ENCODE assay signal across 11 cellular contexts in the genomic region with DNA sequence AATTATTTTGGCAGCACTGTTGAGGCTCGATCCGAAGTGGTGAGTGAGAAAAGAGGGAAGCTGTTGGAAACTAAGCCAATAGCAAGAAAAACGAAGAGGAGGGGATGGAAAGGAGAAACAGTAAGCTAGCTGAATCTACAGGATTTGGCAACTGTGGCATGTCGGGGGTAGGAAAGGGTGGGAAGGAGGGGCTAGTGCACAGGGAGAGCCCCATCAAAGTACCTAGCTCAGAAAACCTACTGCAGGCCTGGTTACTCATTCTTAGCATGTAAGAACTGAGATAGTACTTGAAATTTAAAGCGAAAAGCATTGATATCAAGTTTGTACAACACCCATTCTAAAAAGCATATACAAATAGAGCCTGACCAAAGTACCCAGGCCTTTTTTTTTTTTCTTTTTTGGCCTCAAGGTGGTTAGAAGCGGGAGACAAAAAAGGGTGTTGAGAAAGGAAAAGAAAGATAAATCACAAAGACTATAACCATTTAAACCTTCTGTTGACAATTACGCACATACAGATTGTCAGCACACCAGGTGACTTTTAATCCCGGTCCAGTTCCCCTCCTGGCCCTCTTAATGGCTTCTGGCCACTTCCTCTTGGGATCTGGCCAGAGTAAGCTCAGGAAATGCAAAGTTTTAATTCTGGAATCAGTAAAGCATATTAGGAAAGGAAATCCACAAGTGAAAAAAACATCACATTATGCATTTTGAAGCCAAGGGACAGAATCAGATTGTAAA. TPM values are rescaled to one million over a fixed set of nuclear protein-coding genes. Genes with fewer than 3 reads are reported as not detected.
DNase-seq lines count a peak whose midpoint lies in the region; ATAC-seq and TF ChIP-seq lines count a peak whose summit lies in the region.
"Had no signal": no experiment of that assay in that cellular context is flagged by ENCODE, and none has a peak within 500 bp of the region (broad histone marks: within the 10 kb centered on the region; RNA-seq: fewer than 3 reads in every experiment).

No MANE protein-coding gene starts in this region.

- POLR2A ChIA-PET in naive thymus-derived CD8-positive, alpha-beta T cell (lab: Charles Lee), result no interaction called here

- peaks cover 2% of the 10 kb centered on the region for H3K4me1 ChIP-seq in fibroblast of lung (ENCODE audit: control insufficient read depth, extremely low read depth, insufficient read depth, low read length)
- no peaks in the 10 kb centered on the region for H3K4me1 ChIP-seq in ovary (ENCODE audit: insufficient read depth)

- H3K4me3 Mint-ChIP-seq in naive thymus-derived CD8-positive, alpha-beta T cell, result no peak overlapping the region

- 32 to 33% (median 32%) methylated on average over 8 of the region's 8 CpGs for WGBS in ovary, 3 donors

- H3K4me2 ChIP-seq in fibroblast of lung (ENCODE audit: extremely low read depth, insufficient read depth, low read length), result peak overlapping the region; percentile 35

- H3K4me3 ChIP-seq in H7 (ENCODE audit: insufficient read depth, low read depth, low read length) (no peak overlapping the region), fibroblast of lung (replicated peaks in 1 of 4; ENCODE audit: control extremely low read depth in 1 of 4, insufficient read depth in 1 of 4, low read depth in 3 of 4, low read length in 4 of 4) (no peak overlapping the region), ovary (no peak overlapping the region)

- peak overlapping the region in 2 of 10 donors; percentile 11 to 15 for H3K27ac Mint-ChIP-seq in naive thymus-derived CD8-positive, alpha-beta T cell

- H3K27me3 ChIP-seq in H7 (ENCODE audit: control insufficient read depth, insufficient read depth, low read length) (no peaks in the 10 kb centered on the region), fibroblast of lung (ENCODE audit: control insufficient read depth, insufficient read depth, low read length) (no peaks in the 10 kb centered on the region), ovary (no peaks in the 10 kb centered on the region)
- H3K27me3 ChIP-seq: neutrophil had no signal

- no peak overlapping the region for H3K9ac ChIP-seq in fibroblast of lung (ENCODE audit: insufficient read depth, low read length)

- TF ChIP-seq EP300 in ovary (IDR thresholded peaks at IDR 0.05), result no peak

- no peak for TF ChIP-seq CTCF in fibroblast of lung (conservative IDR thresholded peaks at IDR 0.05 in 1 of 2, IDR thresholded peaks at IDR 0.05 in 1 of 2; ENCODE audit: low read depth in 1 of 2, low read length in 2 of 2)
- no peak for TF ChIP-seq CTCF in ovary (IDR thresholded peaks at IDR 0.05)

- H3K79me2 ChIP-seq in fibroblast of lung (ENCODE audit: control insufficient read depth, insufficient read depth, low read length), result no peaks in the 10 kb centered on the region

- no peaks in the 10 kb centered on the region for H3K9me3 Mint-ChIP-seq in naive thymus-derived CD8-positive, alpha-beta T cell

- H3K36me3 ChIP-seq in H7 (replicated peaks; ENCODE audit: control insufficient read depth, insufficient read depth, low read length) (0 out of 2 replicates have a peak, but pooled peaks cover 1% of the 10 kb centered on the region), fibroblast of lung (ENCODE audit: control insufficient read depth, insufficient read depth, low read length) (no peaks in the 10 kb centered on the region), ovary (no peaks in the 10 kb centered on the region)
- H3K36me3 ChIP-seq: neutrophil had no signal

- peak; percentile 43 for DNase-seq in H7
- DNase-seq in RPMI7951 (ENCODE audit: low read depth), result peak; percentile 69
- DNase-seq in fibroblast of lung (ENCODE audit: low read depth in 2 of 2), result no peak
- DNase-seq in ovary, result peak in 1 of 5 donors; percentile 16
- DNase-seq in stimulated activated naive CD4-positive, alpha-beta T cell (lab: John Stamatoyannopoulos, UW), result no peak
- no peak for DNase-seq in NCI-H1436 treated with DMSO at 0.1 percent for 48 hours (lab: John Stamatoyannopoulos, UW)
- no peak for DNase-seq in naive thymus-derived CD8-positive, alpha-beta T cell
- DNase-seq: activated CD8-positive, alpha-beta memory T cell treated with anti-CD3 and anti-CD28 coated beads for 24 hours; NK-92 treated with Interleukin-12 subunit alpha and Interleukin-12 subunit beta, amount 100 ng/mL, for 24 hours had no signal

- H3K27ac ChIP-seq in fibroblast of lung (ENCODE audit: insufficient read depth, low read length), result peak overlapping the region; percentile 9
- H3K27ac ChIP-seq in ovary, result peak overlapping the region; percentile 18 to 21
- H3K27ac ChIP-seq: neutrophil had no signal

- H3K4me1 Mint-ChIP-seq in naive thymus-derived CD8-positive, alpha-beta T cell, result peaks cover 3 to 7% (median 4%) of the 10 kb centered on the region in 4 donors

- no peaks in the 10 kb centered on the region for H4K20me1 ChIP-seq in fibroblast of lung (ENCODE audit: control insufficient read depth, extremely low read depth, insufficient read depth, low read length)

- H3K9me3 ChIP-seq in fibroblast of lung (ENCODE audit: control insufficient read depth, insufficient read depth, low read depth, low read length) (no peaks in the 10 kb centered on the region), ovary (no peaks in the 10 kb centered on the region)
- H3K9me3 ChIP-seq: neutrophil had no signal

- no peak for ATAC-seq in HG03175 (IDR thresholded peaks at IDR 0.05; ENCODE audit: unreplicated experiment)
- ATAC-seq in naive thymus-derived CD8-positive, alpha-beta T cell, result no peak

- intact Hi-C loops in ovary (cut with DNase I), result no loop called here

- no peaks in the 10 kb centered on the region for H3K36me3 Mint-ChIP-seq in naive thymus-derived CD8-positive, alpha-beta T cell

- no peaks in the 10 kb centered on the region for H3K27me3 Mint-ChIP-seq in naive thymus-derived CD8-positive, alpha-beta T cell

- H2AFZ ChIP-seq in fibroblast of lung (ENCODE audit: low read length), result peak overlapping the region; percentile 54

- TF ChIP-seq POLR2A in ovary (IDR thresholded peaks at IDR 0.05), result no peak

RNA-seq across cellular contexts. Expression of a gene that starts 50.4 kb away (rescaled TPM):
- total RNA-seq in H7 (2014; rRNA removed; shearing (Covaris generic)), result 352 and 393 TPM in 2 replicates
- total RNA-seq in RPMI7951 (2014; rRNA removed; shearing (Covaris generic)), result 99.0 and 99.1 TPM in 2 replicates
- total RNA-seq in fibroblast of lung (59.1 and 70.1 TPM in 2 replicates), ovary (10 to 100 TPM; 11.9 to 38.8 (median 23.3) TPM)
- polyA plus RNA-seq in fibroblast of lung (51.3 and 63.3 TPM in 2 replicates), ovary (10 to 100 TPM; 10.3 to 38.6 TPM)
- polyA plus RNA-seq in fibroblast of lung (2012), result 33.7 and 34.7 TPM in 2 replicates
- polyA minus RNA-seq in fibroblast of lung (ENCODE audit: low replicate concordance), result 103 and 114 TPM in 2 replicates
- total RNA-seq in naive thymus-derived CD8-positive, alpha-beta T cell, result 10 to 100 TPM; 11.8 to 12.5 TPM
- polyA plus RNA-seq in naive thymus-derived CD8-positive, alpha-beta T cell, result 10 to 100 TPM in 2 of 3 donors, 1 to 10 TPM in 1; 8.2 to 16.0 (median 10.7) TPM

Comparison
In these comparisons a context has a peak if more than half of its experiments do, and no peak if none do; other contexts are left out.
1. DNase-seq: peak in H7 (single experiment) and RPMI7951 (single experiment); none in fibroblast of lung (0 of 2), stimulated activated naive CD4-positive, alpha-beta T cell (0 of 6), NCI-H1436 treated with DMSO at 0.1 percent for 48 hours (single experiment) and naive thymus-derived CD8-positive, alpha-beta T cell (0 of 10).